Comparison of ENCODE assay signal across 1 cellular context in the genomic region with DNA sequence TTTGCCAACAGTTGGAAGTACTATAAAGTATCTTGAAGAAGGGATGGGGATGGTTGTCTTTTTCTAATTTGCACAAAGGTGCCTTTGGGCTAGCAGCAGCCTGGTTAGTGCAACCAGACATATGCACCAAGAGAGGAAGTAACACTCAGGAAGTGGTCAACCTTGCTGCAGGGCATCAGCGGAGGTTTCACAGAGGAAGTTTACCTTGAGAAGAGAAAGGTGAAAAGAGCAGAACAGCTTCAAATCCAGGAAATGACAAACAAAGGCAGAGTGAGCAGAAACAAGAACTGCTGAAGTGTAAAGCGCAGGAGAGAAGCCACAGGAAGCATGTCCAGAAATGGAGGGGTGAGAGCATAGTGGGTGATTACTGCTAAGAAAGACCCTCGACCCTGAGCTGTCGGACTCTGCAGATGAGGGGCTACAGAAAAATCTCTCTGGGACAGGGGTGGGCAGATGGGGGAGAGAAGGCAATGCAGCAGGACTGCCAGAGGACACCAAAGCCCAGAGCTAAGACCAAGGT.
TF ChIP-seq lines count a peak whose summit lies in the region.

No MANE protein-coding gene starts in this region.

TF ChIP-seq in GM12878, 131 proteins besides CTCF, POLR2A, EP300 and RAD21 (continued from another document and continues in another):
- TF ChIP-seq, protein P1, sequence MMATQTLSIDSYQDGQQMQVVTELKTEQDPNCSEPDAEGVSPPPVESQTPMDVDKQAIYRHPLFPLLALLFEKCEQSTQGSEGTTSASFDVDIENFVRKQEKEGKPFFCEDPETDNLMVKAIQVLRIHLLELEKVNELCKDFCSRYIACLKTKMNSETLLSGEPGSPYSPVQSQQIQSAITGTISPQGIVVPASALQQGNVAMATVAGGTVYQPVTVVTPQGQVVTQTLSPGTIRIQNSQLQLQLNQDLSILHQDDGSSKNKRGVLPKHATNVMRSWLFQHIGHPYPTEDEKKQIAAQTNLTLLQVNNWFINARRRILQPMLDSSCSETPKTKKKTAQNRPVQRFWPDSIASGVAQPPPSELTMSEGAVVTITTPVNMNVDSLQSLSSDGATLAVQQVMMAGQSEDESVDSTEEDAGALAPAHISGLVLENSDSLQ (IDR thresholded peaks at IDR 0.05), result 0 out of 2 replicates have a peak, but pooled peaks have one; percentile 33
- TF ChIP-seq SMAD5 (IDR thresholded peaks at IDR 0.05; ENCODE audit: low read depth) (no peak), SPI1 (IDR thresholded peaks at IDR 0.05; ENCODE audit: borderline replicate concordance, insufficient read depth, low read depth, low read length) (peak; percentile 97), MEF2A (IDR thresholded peaks at IDR 0.05; ENCODE audit: insufficient read depth, low read depth, low read length) (peak; percentile 87), SP1 (IDR thresholded peaks at IDR 0.05; ENCODE audit: low read depth, low read length) (peak; percentile 85), ZNF217 (IDR thresholded peaks at IDR 0.05) (peak; percentile 14; the same call in 1 of the 2 replicates), WRNIP1 (IDR thresholded peaks at IDR 0.05; ENCODE audit: borderline replicate concordance, low read depth, low read length) (peak; percentile 97; the same call in 1 of the 2 replicates), BMI1 (IDR thresholded peaks at IDR 0.05; ENCODE audit: borderline replicate concordance) (peak; percentile 82), IKZF1 (conservative IDR thresholded peaks at IDR 0.05) (peak; percentile 98), EZH2 (IDR thresholded peaks at IDR 0.05; ENCODE audit: borderline replicate concordance, control insufficient read depth, low read depth, low read length) (no peak), BRCA1 (IDR thresholded peaks at IDR 0.05; ENCODE audit: low read depth, low read length) (no peak), TCF3 (IDR thresholded peaks at IDR 0.05; ENCODE audit: borderline replicate concordance, insufficient read depth, low read depth, low read length) (peak; percentile 83; the same call in 1 of the 2 replicates), HDGF (IDR thresholded peaks at IDR 0.05) (peak; percentile 68; the same call in 1 of the 2 replicates), TCF12 (IDR thresholded peaks at IDR 0.05; ENCODE audit: low read depth, low read length) (peak; percentile 86), LARP7 (IDR thresholded peaks at IDR 0.05) (no peak), IRF4 (IDR thresholded peaks at IDR 0.05; ENCODE audit: low read depth, low read length) (peak; percentile 84), RBBP5 (conservative IDR thresholded peaks at IDR 0.05) (no peak), IKZF2 (IDR thresholded peaks at IDR 0.05) (peak; percentile 91 to 98), ATF7 (IDR thresholded peaks at IDR 0.05; ENCODE audit: low read depth) (peak; percentile 92), JUNB (IDR thresholded peaks at IDR 0.05) (peak; percentile 65), FOXK2 (IDR thresholded peaks at IDR 0.05) (no peak), MTA3 (IDR thresholded peaks at IDR 0.05; ENCODE audit: borderline replicate concordance, low read length) (peak; percentile 99), CHD1 (IDR thresholded peaks at IDR 0.05; ENCODE audit: low read depth, low read length) (no peak), ZNF592 (IDR thresholded peaks at IDR 0.05) (no peak; the same call in 1 of the 2 replicates), CBFB (IDR thresholded peaks at IDR 0.05; ENCODE audit: low read depth) (peak; percentile 97), PML (IDR thresholded peaks at IDR 0.05; ENCODE audit: low read length) (peak; percentile 61; the same call in 1 of the 2 replicates), NR2C2 (IDR thresholded peaks at IDR 0.05; ENCODE audit: borderline replicate concordance, control insufficient read depth, insufficient read length, low read depth) (no peak), ZZZ3 (IDR thresholded peaks at IDR 0.05; ENCODE audit: control insufficient read depth, insufficient read length, low read depth) (no peak), RUNX3 (IDR thresholded peaks at IDR 0.05; ENCODE audit: low read length) (peak; percentile 100), FOXM1 (IDR thresholded peaks at IDR 0.05; ENCODE audit: low read depth, low read length) (peak; percentile 97), HCFC1 (IDR thresholded peaks at IDR 0.05; ENCODE audit: low read length) (no peak), JUND (IDR thresholded peaks at IDR 0.05; ENCODE audit: low read depth, low read length) (peak; percentile 32; the same call in 1 of the 2 replicates), TBL1XR1 (IDR thresholded peaks at IDR 0.05; ENCODE audit: low read depth, low read length) (peak; percentile 99), HDAC2 (IDR thresholded peaks at IDR 0.05) (0 out of 2 replicates have a peak, but pooled peaks have one; percentile 76), ATF2 (IDR thresholded peaks at IDR 0.05; ENCODE audit: low read length) (peak; percentile 95), CHD2 (IDR thresholded peaks at IDR 0.05; ENCODE audit: borderline replicate concordance, low read depth, low read length) (peak; percentile 84; the same call in 1 of the 2 replicates), SMAD1 (IDR thresholded peaks at IDR 0.05; ENCODE audit: low read depth, partially characterized antibody) (no peak), PAX5 (IDR thresholded peaks at IDR 0.05; ENCODE audit: borderline replicate concordance, low read depth, low read length) (peak; percentile 96), ETV6 (conservative IDR thresholded peaks at IDR 0.05 in 1 of 2, IDR thresholded peaks at IDR 0.05 in 1 of 2; ENCODE audit: borderline replicate concordance in 1 of 2, low read depth in 1 of 2) (peak; percentile 97 to 100; a peak in 3 of 4 replicates), POLR2AphosphoS2 (IDR thresholded peaks at IDR 0.05; ENCODE audit: low read depth, low read length) (no peak), RCOR1 (conservative IDR thresholded peaks at IDR 0.05; ENCODE audit: low read depth, low read length) (0 out of 2 replicates have a peak, but pooled peaks have one; percentile 77), GATAD2B (conservative IDR thresholded peaks at IDR 0.05; ENCODE audit: low read depth) (no peak; the same call in none of the 2 replicates), NRF1 (conservative IDR thresholded peaks at IDR 0.05; ENCODE audit: low read depth, low read length) (no peak), EED (IDR thresholded peaks at IDR 0.05; ENCODE audit: low read depth) (peak; percentile 96)
- TF ChIP-seq, protein P2, sequence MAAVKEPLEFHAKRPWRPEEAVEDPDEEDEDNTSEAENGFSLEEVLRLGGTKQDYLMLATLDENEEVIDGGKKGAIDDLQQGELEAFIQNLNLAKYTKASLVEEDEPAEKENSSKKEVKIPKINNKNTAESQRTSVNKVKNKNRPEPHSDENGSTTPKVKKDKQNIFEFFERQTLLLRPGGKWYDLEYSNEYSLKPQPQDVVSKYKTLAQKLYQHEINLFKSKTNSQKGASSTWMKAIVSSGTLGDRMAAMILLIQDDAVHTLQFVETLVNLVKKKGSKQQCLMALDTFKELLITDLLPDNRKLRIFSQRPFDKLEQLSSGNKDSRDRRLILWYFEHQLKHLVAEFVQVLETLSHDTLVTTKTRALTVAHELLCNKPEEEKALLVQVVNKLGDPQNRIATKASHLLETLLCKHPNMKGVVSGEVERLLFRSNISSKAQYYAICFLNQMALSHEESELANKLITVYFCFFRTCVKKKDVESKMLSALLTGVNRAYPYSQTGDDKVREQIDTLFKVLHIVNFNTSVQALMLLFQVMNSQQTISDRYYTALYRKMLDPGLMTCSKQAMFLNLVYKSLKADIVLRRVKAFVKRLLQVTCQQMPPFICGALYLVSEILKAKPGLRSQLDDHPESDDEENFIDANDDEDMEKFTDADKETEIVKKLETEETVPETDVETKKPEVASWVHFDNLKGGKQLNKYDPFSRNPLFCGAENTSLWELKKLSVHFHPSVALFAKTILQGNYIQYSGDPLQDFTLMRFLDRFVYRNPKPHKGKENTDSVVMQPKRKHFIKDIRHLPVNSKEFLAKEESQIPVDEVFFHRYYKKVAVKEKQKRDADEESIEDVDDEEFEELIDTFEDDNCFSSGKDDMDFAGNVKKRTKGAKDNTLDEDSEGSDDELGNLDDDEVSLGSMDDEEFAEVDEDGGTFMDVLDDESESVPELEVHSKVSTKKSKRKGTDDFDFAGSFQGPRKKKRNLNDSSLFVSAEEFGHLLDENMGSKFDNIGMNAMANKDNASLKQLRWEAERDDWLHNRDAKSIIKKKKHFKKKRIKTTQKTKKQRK (IDR thresholded peaks at IDR 0.05; ENCODE audit: low read depth, low read length), result no peak
- TF ChIP-seq, protein P3, sequence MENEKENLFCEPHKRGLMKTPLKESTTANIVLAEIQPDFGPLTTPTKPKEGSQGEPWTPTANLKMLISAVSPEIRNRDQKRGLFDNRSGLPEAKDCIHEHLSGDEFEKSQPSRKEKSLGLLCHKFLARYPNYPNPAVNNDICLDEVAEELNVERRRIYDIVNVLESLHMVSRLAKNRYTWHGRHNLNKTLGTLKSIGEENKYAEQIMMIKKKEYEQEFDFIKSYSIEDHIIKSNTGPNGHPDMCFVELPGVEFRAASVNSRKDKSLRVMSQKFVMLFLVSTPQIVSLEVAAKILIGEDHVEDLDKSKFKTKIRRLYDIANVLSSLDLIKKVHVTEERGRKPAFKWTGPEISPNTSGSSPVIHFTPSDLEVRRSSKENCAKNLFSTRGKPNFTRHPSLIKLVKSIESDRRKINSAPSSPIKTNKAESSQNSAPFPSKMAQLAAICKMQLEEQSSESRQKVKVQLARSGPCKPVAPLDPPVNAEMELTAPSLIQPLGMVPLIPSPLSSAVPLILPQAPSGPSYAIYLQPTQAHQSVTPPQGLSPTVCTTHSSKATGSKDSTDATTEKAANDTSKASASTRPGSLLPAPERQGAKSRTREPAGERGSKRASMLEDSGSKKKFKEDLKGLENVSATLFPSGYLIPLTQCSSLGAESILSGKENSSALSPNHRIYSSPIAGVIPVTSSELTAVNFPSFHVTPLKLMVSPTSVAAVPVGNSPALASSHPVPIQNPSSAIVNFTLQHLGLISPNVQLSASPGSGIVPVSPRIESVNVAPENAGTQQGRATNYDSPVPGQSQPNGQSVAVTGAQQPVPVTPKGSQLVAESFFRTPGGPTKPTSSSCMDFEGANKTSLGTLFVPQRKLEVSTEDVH (IDR thresholded peaks at IDR 0.05; ENCODE audit: low read depth, partially characterized antibody), result no peak
- TF ChIP-seq, protein P4, sequence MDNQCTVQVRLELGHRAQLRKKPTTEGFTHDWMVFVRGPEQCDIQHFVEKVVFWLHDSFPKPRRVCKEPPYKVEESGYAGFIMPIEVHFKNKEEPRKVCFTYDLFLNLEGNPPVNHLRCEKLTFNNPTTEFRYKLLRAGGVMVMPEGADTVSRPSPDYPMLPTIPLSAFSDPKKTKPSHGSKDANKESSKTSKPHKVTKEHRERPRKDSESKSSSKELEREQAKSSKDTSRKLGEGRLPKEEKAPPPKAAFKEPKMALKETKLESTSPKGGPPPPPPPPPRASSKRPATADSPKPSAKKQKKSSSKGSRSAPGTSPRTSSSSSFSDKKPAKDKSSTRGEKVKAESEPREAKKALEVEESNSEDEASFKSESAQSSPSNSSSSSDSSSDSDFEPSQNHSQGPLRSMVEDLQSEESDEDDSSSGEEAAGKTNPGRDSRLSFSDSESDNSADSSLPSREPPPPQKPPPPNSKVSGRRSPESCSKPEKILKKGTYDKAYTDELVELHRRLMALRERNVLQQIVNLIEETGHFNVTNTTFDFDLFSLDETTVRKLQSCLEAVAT (IDR thresholded peaks at IDR 0.05), result peak; percentile 87
- TF ChIP-seq, protein P5, sequence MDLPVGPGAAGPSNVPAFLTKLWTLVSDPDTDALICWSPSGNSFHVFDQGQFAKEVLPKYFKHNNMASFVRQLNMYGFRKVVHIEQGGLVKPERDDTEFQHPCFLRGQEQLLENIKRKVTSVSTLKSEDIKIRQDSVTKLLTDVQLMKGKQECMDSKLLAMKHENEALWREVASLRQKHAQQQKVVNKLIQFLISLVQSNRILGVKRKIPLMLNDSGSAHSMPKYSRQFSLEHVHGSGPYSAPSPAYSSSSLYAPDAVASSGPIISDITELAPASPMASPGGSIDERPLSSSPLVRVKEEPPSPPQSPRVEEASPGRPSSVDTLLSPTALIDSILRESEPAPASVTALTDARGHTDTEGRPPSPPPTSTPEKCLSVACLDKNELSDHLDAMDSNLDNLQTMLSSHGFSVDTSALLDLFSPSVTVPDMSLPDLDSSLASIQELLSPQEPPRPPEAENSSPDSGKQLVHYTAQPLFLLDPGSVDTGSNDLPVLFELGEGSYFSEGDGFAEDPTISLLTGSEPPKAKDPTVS (IDR thresholded peaks at IDR 0.05; ENCODE audit: low read depth, low read length), result no peak
